1 cellular context compared by ENCODE assay signal in the genomic region with DNA sequence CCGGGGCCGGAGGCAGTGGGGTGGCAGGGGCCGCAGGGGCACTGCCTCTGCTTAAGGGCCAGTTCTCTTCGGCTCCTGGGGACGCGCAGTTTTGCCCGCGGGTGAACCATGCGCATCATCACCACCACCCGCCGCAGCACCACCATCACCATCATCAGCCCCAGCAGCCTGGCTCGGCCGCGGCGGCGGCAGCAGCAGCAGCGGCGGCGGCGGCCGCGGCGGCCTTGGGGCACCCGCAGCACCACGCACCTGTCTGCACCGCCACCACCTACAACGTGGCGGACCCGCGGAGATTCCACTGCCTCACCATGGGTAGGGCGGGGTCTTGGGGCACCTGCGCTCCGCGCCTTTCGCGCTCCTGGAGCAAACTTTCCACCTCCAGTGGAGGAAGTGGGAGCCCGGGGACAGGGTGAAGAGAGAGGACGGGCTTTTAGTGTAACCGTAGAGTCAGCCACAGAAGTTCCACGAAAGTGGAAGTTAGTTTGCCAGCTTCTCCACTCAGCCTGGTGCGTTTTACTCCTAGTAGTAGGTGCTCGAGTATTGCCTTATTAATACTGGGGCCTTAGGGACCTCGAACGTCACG.
TF ChIP-seq lines count a peak whose summit lies in the region.

No MANE protein-coding gene starts in this region.

TF ChIP-seq in HEK293, 187 proteins besides CTCF, POLR2A, EP300 and RAD21:
- TF ChIP-seq AEBP2 (tag by site-specific recombination; IDR thresholded peaks at IDR 0.05; ENCODE audit: borderline replicate concordance) (no peak), INSM2 (tag by site-specific recombination; IDR thresholded peaks at IDR 0.05) (no peak), ZNF776 (tag by site-specific recombination; IDR thresholded peaks at IDR 0.05; ENCODE audit: borderline replicate concordance) (no peak), ZFP3 (tag by site-specific recombination; IDR thresholded peaks at IDR 0.05; ENCODE audit: low read depth) (no peak), ZNF354C (tag by site-specific recombination; IDR thresholded peaks at IDR 0.05; ENCODE audit: borderline replicate concordance, low read depth) (no peak), ZNF621 (tag by site-specific recombination; IDR thresholded peaks at IDR 0.05) (no peak), ZNF785 (tag by site-specific recombination; IDR thresholded peaks at IDR 0.05) (no peak), ZNF274 (IDR thresholded peaks at IDR 0.05; ENCODE audit: low read length) (no peak), ZNF274 (tag by site-specific recombination; IDR thresholded peaks at IDR 0.05; ENCODE audit: borderline replicate concordance) (no peak)
- TF ChIP-seq, protein P1, sequence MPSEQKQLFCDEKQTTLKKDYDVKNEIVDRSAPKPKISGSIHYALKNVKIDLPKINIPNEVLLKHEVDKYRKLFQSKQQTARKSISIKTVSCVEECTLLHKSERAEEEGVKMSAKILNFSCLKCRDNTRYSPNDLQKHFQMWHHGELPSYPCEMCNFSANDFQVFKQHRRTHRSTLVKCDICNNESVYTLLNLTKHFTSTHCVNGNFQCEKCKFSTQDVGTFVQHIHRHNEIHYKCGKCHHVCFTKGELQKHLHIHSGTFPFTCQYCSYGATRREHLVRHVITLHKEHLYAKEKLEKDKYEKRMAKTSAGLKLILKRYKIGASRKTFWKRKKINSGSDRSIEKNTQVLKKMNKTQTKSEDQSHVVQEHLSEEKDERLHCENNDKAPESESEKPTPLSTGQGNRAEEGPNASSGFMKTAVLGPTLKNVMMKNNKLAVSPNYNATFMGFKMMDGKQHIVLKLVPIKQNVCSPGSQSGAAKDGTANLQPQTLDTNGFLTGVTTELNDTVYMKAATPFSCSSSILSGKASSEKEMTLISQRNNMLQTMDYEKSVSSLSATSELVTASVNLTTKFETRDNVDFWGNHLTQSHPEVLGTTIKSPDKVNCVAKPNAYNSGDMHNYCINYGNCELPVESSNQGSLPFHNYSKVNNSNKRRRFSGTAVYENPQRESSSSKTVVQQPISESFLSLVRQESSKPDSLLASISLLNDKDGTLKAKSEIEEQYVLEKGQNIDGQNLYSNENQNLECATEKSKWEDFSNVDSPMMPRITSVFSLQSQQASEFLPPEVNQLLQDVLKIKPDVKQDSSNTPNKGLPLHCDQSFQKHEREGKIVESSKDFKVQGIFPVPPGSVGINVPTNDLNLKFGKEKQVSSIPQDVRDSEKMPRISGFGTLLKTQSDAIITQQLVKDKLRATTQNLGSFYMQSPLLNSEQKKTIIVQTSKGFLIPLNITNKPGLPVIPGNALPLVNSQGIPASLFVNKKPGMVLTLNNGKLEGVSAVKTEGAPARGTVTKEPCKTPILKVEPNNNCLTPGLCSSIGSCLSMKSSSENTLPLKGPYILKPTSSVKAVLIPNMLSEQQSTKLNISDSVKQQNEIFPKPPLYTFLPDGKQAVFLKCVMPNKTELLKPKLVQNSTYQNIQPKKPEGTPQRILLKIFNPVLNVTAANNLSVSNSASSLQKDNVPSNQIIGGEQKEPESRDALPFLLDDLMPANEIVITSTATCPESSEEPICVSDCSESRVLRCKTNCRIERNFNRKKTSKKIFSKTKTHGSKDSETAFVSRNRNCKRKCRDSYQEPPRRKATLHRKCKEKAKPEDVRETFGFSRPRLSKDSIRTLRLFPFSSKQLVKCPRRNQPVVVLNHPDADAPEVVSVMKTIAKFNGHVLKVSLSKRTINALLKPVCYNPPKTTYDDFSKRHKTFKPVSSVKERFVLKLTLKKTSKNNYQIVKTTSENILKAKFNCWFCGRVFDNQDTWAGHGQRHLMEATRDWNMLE (tag by site-specific recombination; conservative IDR thresholded peaks at IDR 0.05; ENCODE audit: low read depth) = no peak
- TF ChIP-seq, protein P2, sequence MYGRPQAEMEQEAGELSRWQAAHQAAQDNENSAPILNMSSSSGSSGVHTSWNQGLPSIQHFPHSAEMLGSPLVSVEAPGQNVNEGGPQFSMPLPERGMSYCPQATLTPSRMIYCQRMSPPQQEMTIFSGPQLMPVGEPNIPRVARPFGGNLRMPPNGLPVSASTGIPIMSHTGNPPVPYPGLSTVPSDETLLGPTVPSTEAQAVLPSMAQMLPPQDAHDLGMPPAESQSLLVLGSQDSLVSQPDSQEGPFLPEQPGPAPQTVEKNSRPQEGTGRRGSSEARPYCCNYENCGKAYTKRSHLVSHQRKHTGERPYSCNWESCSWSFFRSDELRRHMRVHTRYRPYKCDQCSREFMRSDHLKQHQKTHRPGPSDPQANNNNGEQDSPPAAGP (tag by site-specific recombination; IDR thresholded peaks at IDR 0.05) = no peak
- TF ChIP-seq, protein P3, sequence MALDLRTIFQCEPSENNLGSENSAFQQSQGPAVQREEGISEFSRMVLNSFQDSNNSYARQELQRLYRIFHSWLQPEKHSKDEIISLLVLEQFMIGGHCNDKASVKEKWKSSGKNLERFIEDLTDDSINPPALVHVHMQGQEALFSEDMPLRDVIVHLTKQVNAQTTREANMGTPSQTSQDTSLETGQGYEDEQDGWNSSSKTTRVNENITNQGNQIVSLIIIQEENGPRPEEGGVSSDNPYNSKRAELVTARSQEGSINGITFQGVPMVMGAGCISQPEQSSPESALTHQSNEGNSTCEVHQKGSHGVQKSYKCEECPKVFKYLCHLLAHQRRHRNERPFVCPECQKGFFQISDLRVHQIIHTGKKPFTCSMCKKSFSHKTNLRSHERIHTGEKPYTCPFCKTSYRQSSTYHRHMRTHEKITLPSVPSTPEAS (tag by site-specific recombination; IDR thresholded peaks at IDR 0.05) = no peak
